In the genomic region with DNA sequence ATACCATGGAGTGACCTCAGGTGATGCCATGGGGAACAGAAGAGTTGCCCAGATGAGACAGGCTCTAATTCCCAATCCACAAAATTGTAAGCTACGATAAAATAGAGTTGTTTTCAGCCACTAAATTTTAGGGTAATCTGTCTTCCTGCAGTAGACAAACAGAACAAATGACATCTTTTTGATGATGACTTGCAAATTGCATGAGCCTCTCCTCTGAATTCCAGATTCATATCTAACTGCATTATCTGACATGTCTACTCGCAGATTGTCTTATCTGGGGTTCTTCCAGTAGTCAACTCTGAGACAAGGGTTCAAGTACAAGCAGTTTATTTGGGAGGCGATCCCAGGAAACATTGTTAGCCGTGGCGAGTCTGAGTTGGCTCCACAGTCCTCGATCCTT, we compare ENCODE assay signal across 36 cellular contexts.
"Had no signal": no experiment of that assay in that cellular context is flagged by ENCODE, and none has a peak within 500 bp of the region (broad histone marks: within the 10 kb centered on the region; RNA-seq: fewer than 3 reads in every experiment).

No MANE protein-coding gene starts in this region.

- H3K4me3 ChIP-seq: adrenal gland, body of pancreas, breast epithelium had no signal

- H3K36me3 Mint-ChIP-seq: activated CD4-positive, alpha-beta memory T cell treated with anti-CD3 and anti-CD28 coated beads for 36 hours; activated naive CD4-positive, alpha-beta T cell treated with anti-CD3 and anti-CD28 coated beads, Interleukin-2, amount 50 U/mL, for 72 hours had no signal

- H3K4me1 ChIP-seq: adrenal gland, body of pancreas, breast epithelium had no signal

- DNase-seq: activated B cell treated with CpG ODN at 0.5 μM for 24 hours; activated CD4-positive, alpha-beta memory T cell treated with anti-CD3 and anti-CD28 coated beads for 36 hours; activated CD4-positive, alpha-beta T cell treated with anti-CD3 and anti-CD28 coated beads for 4 hours; activated CD4-positive, alpha-beta T cell treated with anti-CD3 and anti-CD28 coated beads, Interleukin-2, amount 10 ng/mL, durations not matched to agents 24 days and 14 days; activated CD4-positive, alpha-beta T cell treated with anti-CD3 and anti-CD28 coated beads, Interleukin-2, amount 50 U/mL, for 1 hour; activated CD4-positive, alpha-beta T cell treated with anti-CD3 and anti-CD28 coated beads, Interleukin-2, amount 50 U/mL, for 4 hours; activated CD4-positive, CD25-positive, alpha-beta regulatory T cell treated with anti-CD3 and anti-CD28 coated beads, Interleukin-2, amount 50 U/mL, for 72 hours; activated CD8-positive, alpha-beta memory T cell treated with anti-CD3 and anti-CD28 coated beads, Interleukin-2, amount 50 U/mL, for 4 hours; activated CD8-positive, alpha-beta T cell treated with anti-CD3 and anti-CD28 coated beads for 36 hours; activated effector memory CD4-positive, alpha-beta T cell treated with anti-CD3 and anti-CD28 coated beads, Interleukin-2, amount 50 U/mL, for 16 hours; activated gamma-delta T cell treated with Interleukin-2 at 50 U/mL for 16 hours; activated naive CD4-positive, alpha-beta T cell; activated naive CD4-positive, alpha-beta T cell treated with anti-CD3 and anti-CD28 coated beads for 36 hours; activated naive CD4-positive, alpha-beta T cell treated with anti-CD3 and anti-CD28 coated beads, Interleukin-2, amount 50 U/mL, for 16 hours; activated naive CD8-positive, alpha-beta T cell treated with anti-CD3 and anti-CD28 coated beads for 36 hours; activated T-cell treated with anti-CD3 and anti-CD28 coated beads for 4 hours; activated T-cell treated with anti-CD3 and anti-CD28 coated beads, Interleukin-2, amount 50 U/mL, for 1 hour; activated T-cell treated with anti-CD3 and anti-CD28 coated beads, Interleukin-2, amount 50 U/mL, for 4 hours; activated T-cell treated with anti-CD3 and anti-CD28 coated beads, Interleukin-2, amount 50 U/mL, for 72 hours; adrenal gland; amniotic stem cell; aorta; body of pancreas; brain microvascular endothelial cell; central memory CD4-positive, alpha-beta T cell; T-helper 2 cell; T-helper 9 cell had no signal

- H3K4me1 Mint-ChIP-seq: activated B cell treated with CpG ODN at 0.5 μM for 24 hours had no signal

- H3K36me3 ChIP-seq: adrenal gland, brain microvascular endothelial cell, breast epithelium had no signal

- H3K27me3 Mint-ChIP-seq: activated B cell treated with CpG ODN at 0.5 μM for 24 hours; activated CD4-positive, alpha-beta memory T cell treated with anti-CD3 and anti-CD28 coated beads for 36 hours; activated CD8-positive, alpha-beta T cell treated with anti-CD3 and anti-CD28 coated beads for 36 hours; activated naive CD8-positive, alpha-beta T cell treated with anti-CD3 and anti-CD28 coated beads for 36 hours; activated T-helper 17 cell treated with anti-CD3 and anti-CD28 coated beads, Interleukin-2, amount 50 U/mL, for 72 hours had no signal

- H3K27me3 ChIP-seq: adrenal gland, body of pancreas, brain microvascular endothelial cell, breast epithelium had no signal

- H3K9me3 Mint-ChIP-seq: activated B cell treated with CpG ODN at 0.5 μM for 24 hours; activated CD4-positive, alpha-beta memory T cell treated with anti-CD3 and anti-CD28 coated beads for 36 hours; activated CD4-positive, alpha-beta T cell treated with anti-CD3 and anti-CD28 coated beads, Interleukin-2, amount 10 ng/mL, durations not matched to agents 24 days and 14 days; activated CD8-positive, alpha-beta T cell treated with anti-CD3 and anti-CD28 coated beads for 36 hours; activated naive CD4-positive, alpha-beta T cell treated with anti-CD3 and anti-CD28 coated beads for 36 hours; activated naive CD4-positive, alpha-beta T cell treated with anti-CD3 and anti-CD28 coated beads, Interleukin-2, amount 50 U/mL, for 72 hours; activated naive CD8-positive, alpha-beta T cell treated with anti-CD3 and anti-CD28 coated beads for 36 hours; activated T-cell treated with anti-CD3 and anti-CD28 coated beads, Interleukin-2, amount 50 U/mL, for 4 hours; activated T-cell treated with anti-CD3 and anti-CD28 coated beads, Interleukin-2, amount 50 U/mL, for 72 hours; activated T-helper 1 cell treated with anti-CD3 and anti-CD28 coated beads, Interleukin-12 subunit alpha, Interleukin-12 subunit beta, Interleukin-2, Interleukin-4 antibody, amounts not matched to agents 30 ng/mL and 10 ng/mL and 1 ng/mL, durations not matched to agents 14 hours and 24 hours and 36 hours; activated T-helper 17 cell treated with anti-CD3 and anti-CD28 coated beads, Interleukin-2, amount 50 U/mL, for 72 hours; T-helper 2 cell treated with Interferon-gamma antibody and Interleukin-4, amounts not matched to agents 5 μg/mL and 100 μg/mL, for 36 hours had no signal

- H3K9me3 ChIP-seq: adrenal gland, body of pancreas, breast epithelium had no signal

- ATAC-seq: activated CD8-positive, alpha-beta T cell treated with anti-CD3 and anti-CD28 coated beads for 36 hours; activated naive CD4-positive, alpha-beta T cell treated with anti-CD3 and anti-CD28 coated beads, Interleukin-2, amount 50 U/mL, for 72 hours; activated T-cell treated with anti-CD3 and anti-CD28 coated beads, Interleukin-2, amount 50 U/mL, for 4 hours; activated T-cell treated with anti-CD3 and anti-CD28 coated beads, Interleukin-2, amount 50 U/mL, for 72 hours; activated T-helper 17 cell treated with anti-CD3 and anti-CD28 coated beads, Interleukin-2, amount 50 U/mL, for 72 hours; body of pancreas had no signal

- FAIRE-seq: astrocyte, colon, TTC549 had no signal

- H3K4me3 Mint-ChIP-seq: activated B cell treated with CpG ODN at 0.5 μM for 24 hours; activated CD4-positive, alpha-beta memory T cell treated with anti-CD3 and anti-CD28 coated beads for 36 hours; activated CD4-positive, alpha-beta T cell treated with anti-CD3 and anti-CD28 coated beads, Interleukin-2, amount 10 ng/mL, durations not matched to agents 24 days and 14 days; activated CD8-positive, alpha-beta T cell treated with anti-CD3 and anti-CD28 coated beads for 36 hours; activated naive CD4-positive, alpha-beta T cell treated with anti-CD3 and anti-CD28 coated beads for 36 hours; activated naive CD8-positive, alpha-beta T cell treated with anti-CD3 and anti-CD28 coated beads for 36 hours; activated T-cell treated with anti-CD3 and anti-CD28 coated beads, Interleukin-2, amount 50 U/mL, for 4 hours; activated T-cell treated with anti-CD3 and anti-CD28 coated beads, Interleukin-2, amount 50 U/mL, for 72 hours; activated T-helper 1 cell treated with anti-CD3 and anti-CD28 coated beads, Interleukin-12 subunit alpha, Interleukin-12 subunit beta, Interleukin-2, Interleukin-4 antibody, amounts not matched to agents 30 ng/mL and 10 ng/mL and 1 ng/mL, durations not matched to agents 14 hours and 24 hours and 36 hours; activated T-helper 17 cell treated with anti-CD3 and anti-CD28 coated beads, Interleukin-2, amount 50 U/mL, for 72 hours; T-helper 2 cell treated with Interferon-gamma antibody and Interleukin-4, amounts not matched to agents 5 μg/mL and 100 μg/mL, for 36 hours had no signal

- H3K27ac ChIP-seq: adrenal gland, body of pancreas, brain microvascular endothelial cell, breast epithelium, VCaP had no signal

- H3K27ac Mint-ChIP-seq: activated B cell treated with CpG ODN at 0.5 μM for 24 hours; activated CD4-positive, alpha-beta memory T cell treated with anti-CD3 and anti-CD28 coated beads for 36 hours; activated CD4-positive, alpha-beta T cell treated with anti-CD3 and anti-CD28 coated beads, Interleukin-2, amount 10 ng/mL, durations not matched to agents 24 days and 14 days; activated CD8-positive, alpha-beta T cell treated with anti-CD3 and anti-CD28 coated beads for 36 hours; activated naive CD4-positive, alpha-beta T cell treated with anti-CD3 and anti-CD28 coated beads for 36 hours; activated naive CD4-positive, alpha-beta T cell treated with anti-CD3 and anti-CD28 coated beads, Interleukin-2, amount 50 U/mL, for 72 hours; activated naive CD8-positive, alpha-beta T cell treated with anti-CD3 and anti-CD28 coated beads for 36 hours; activated T-cell treated with anti-CD3 and anti-CD28 coated beads, Interleukin-2, amount 50 U/mL, for 72 hours; activated T-helper 1 cell treated with anti-CD3 and anti-CD28 coated beads, Interleukin-12 subunit alpha, Interleukin-12 subunit beta, Interleukin-2, Interleukin-4 antibody, amounts not matched to agents 30 ng/mL and 10 ng/mL and 1 ng/mL, durations not matched to agents 14 hours and 24 hours and 36 hours; activated T-helper 17 cell treated with anti-CD3 and anti-CD28 coated beads, Interleukin-2, amount 50 U/mL, for 72 hours; T-helper 2 cell treated with Interferon-gamma antibody and Interleukin-4, amounts not matched to agents 5 μg/mL and 100 μg/mL, for 36 hours had no signal
